20 cellular contexts compared by ENCODE assay signal in the genomic region with DNA sequence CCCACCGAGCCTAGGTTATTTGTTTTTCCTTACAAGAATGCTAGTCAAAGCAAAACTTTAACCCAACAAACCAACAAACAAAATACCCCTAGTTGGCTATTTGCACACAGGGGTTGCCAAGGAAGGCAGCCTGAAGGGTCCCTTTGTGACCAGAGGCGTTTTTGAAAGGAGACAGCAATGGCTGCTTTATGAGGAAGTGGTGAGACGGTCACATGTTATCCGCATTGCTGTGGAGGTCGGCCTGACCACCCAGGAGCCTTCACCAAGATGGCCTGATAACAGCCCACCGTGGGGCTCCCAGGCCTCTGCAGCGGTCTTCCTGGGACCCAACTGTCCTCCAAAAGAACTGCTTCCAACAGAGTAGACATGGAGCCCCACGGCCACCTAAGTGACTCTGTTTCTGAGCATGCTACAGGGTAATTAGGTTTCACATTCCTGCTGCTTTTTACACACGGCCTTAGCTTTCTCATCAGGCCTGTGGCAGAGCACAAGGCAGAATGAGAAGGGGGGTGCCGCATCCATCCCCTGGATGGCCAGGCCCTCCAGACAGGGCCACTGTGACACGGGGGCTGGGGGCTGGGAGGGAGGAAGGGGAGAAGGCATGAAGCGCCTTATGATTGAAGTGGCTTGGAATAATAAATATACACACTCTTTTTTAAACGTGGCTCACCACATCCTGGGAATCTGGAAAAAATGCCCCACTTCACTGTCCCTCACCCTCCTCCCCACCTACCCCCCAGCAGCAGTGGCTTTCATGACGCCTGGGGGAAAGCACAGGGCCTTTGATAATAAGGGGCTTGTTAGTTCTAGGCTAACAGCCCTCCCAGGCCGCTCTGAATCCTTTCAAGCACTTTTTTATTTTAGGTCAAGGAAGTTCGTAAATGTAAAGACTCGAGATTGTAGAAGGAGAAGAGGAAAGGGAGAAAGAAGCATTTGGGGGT.
DNase-seq lines count a peak whose midpoint lies in the region; ATAC-seq, FAIRE-seq and TF ChIP-seq lines count a peak whose summit lies in the region.
"Had no signal": no experiment of that assay in that cellular context is flagged by ENCODE, and none has a peak within 500 bp of the region (broad histone marks: within the 10 kb centered on the region; RNA-seq: fewer than 3 reads in every experiment).

No MANE protein-coding gene starts in this region.

- no peaks in the 10 kb centered on the region for H3K27me3 ChIP-seq in KMS-11 (ENCODE audit: insufficient read depth, low read depth)
- peaks cover 3% of the 10 kb centered on the region for H3K27me3 ChIP-seq in astrocyte (ENCODE audit: insufficient read depth, low read length)
- H3K27me3 ChIP-seq: cardiac muscle cell, pancreas had no signal

- H3K9ac ChIP-seq in KMS-11 (no peak overlapping the region), astrocyte (ENCODE audit: low read length) (no peak overlapping the region)

- H3K4me3 Mint-ChIP-seq in astrocyte (ENCODE audit: unreplicated experiment) = no peak overlapping the region
- no peak overlapping the region for H3K4me3 Mint-ChIP-seq in nephron
- no peak overlapping the region for H3K4me3 Mint-ChIP-seq in effector memory CD8-positive, alpha-beta T cell
- H3K4me3 Mint-ChIP-seq: activated T-helper 1 cell treated with anti-CD3 and anti-CD28 coated beads, Interleukin-12 subunit alpha, Interleukin-12 subunit beta, Interleukin-2, Interleukin-4 antibody, amounts not matched to agents 30 ng/mL and 10 ng/mL and 1 ng/mL, durations not matched to agents 14 hours and 24 hours and 36 hours; endodermal cell; memory B cell; naive thymus-derived CD8-positive, alpha-beta T cell; T-helper 2 cell treated with Interferon-gamma antibody and Interleukin-4, amounts not matched to agents 5 μg/mL and 100 μg/mL, for 36 hours; WTC11 had no signal

- FAIRE-seq in astrocyte (lab: Jason Lieb, UNC) = no peak
- FAIRE-seq in GM12892 (lab: Jason Lieb, UNC) = no peak
- FAIRE-seq: pancreas had no signal

- TF ChIP-seq CTCF in KMS-11 (conservative IDR thresholded peaks at IDR 0.05; ENCODE audit: low read depth, low read length) (no peak), astrocyte (IDR thresholded peaks at IDR 0.05; ENCODE audit: insufficient read depth, low read depth, low read length) (no peak), nephron (IDR thresholded peaks at IDR 0.05; ENCODE audit: unreplicated experiment in 3 of 3) (no peak)

- H3K27ac Mint-ChIP-seq in astrocyte (ENCODE audit: unreplicated experiment) = peak overlapping the region; percentile 51
- peak overlapping the region; percentile 60 to 77 (median 75) for H3K27ac Mint-ChIP-seq in nephron
- no peak overlapping the region for H3K27ac Mint-ChIP-seq in effector memory CD8-positive, alpha-beta T cell
- H3K27ac Mint-ChIP-seq: activated T-helper 1 cell treated with anti-CD3 and anti-CD28 coated beads, Interleukin-12 subunit alpha, Interleukin-12 subunit beta, Interleukin-2, Interleukin-4 antibody, amounts not matched to agents 30 ng/mL and 10 ng/mL and 1 ng/mL, durations not matched to agents 14 hours and 24 hours and 36 hours; endodermal cell; memory B cell; T-helper 2 cell treated with Interferon-gamma antibody and Interleukin-4, amounts not matched to agents 5 μg/mL and 100 μg/mL, for 36 hours; WTC11 had no signal

- DNase-seq in Daoy (ENCODE audit: low read depth) (peak; percentile 21), astrocyte (ENCODE audit: low read depth) (no peak), GM12892 (ENCODE audit: insufficient read length) (no peak)
- DNase-seq in effector memory CD8-positive, alpha-beta T cell = no peak
- DNase-seq: cortex of kidney had no signal

- H3K79me2 ChIP-seq in KMS-11 (ENCODE audit: insufficient read depth, low read depth) = no peaks in the 10 kb centered on the region
- no peaks in the 10 kb centered on the region for H3K79me2 ChIP-seq in astrocyte (ENCODE audit: insufficient read depth, low read length)

- H2AFZ ChIP-seq in KMS-11 (ENCODE audit: low read depth) (peak overlapping the region; percentile 19; the same call in 1 of the 2 replicates), astrocyte (ENCODE audit: low read depth, low read length) (peak overlapping the region; percentile 8)

- H3K27ac ChIP-seq in KMS-11 = no peak overlapping the region
- no peak overlapping the region for H3K27ac ChIP-seq in astrocyte (ENCODE audit: low read depth, low read length)
- H3K27ac ChIP-seq: C4-2B, cardiac muscle cell, pancreas had no signal

- H3K9me3 Mint-ChIP-seq in astrocyte (ENCODE audit: unreplicated experiment) = no peaks in the 10 kb centered on the region
- no peaks in the 10 kb centered on the region for H3K9me3 Mint-ChIP-seq in nephron
- H3K9me3 Mint-ChIP-seq in effector memory CD8-positive, alpha-beta T cell = no peaks in the 10 kb centered on the region
- H3K9me3 Mint-ChIP-seq: activated T-helper 1 cell treated with anti-CD3 and anti-CD28 coated beads, Interleukin-12 subunit alpha, Interleukin-12 subunit beta, Interleukin-2, Interleukin-4 antibody, amounts not matched to agents 30 ng/mL and 10 ng/mL and 1 ng/mL, durations not matched to agents 14 hours and 24 hours and 36 hours; endodermal cell; memory B cell; naive thymus-derived CD8-positive, alpha-beta T cell; T-helper 2 cell treated with Interferon-gamma antibody and Interleukin-4, amounts not matched to agents 5 μg/mL and 100 μg/mL, for 36 hours; WTC11 had no signal

- H4K20me1 ChIP-seq in KMS-11 (ENCODE audit: insufficient read depth) (no peaks in the 10 kb centered on the region; the same call in 1 of the 2 replicates), astrocyte (ENCODE audit: insufficient read depth, low read length) (no peaks in the 10 kb centered on the region)

- peaks cover 24% of the 10 kb centered on the region for H3K4me1 ChIP-seq in KMS-11 (ENCODE audit: low read depth, poor library complexity, severe bottlenecking)
- peaks cover 7% of the 10 kb centered on the region for H3K4me1 ChIP-seq in astrocyte (ENCODE audit: insufficient read depth, low read length)
- H3K4me1 ChIP-seq: pancreas had no signal

- H3K4me3 ChIP-seq in KMS-11 (IDR thresholded peaks at IDR 0.05; ENCODE audit: insufficient read depth, low read depth, low read length) (no peak overlapping the region), astrocyte (ENCODE audit: insufficient read depth, low read depth, low read length) (no peak overlapping the region)
- H3K4me3 ChIP-seq: cardiac muscle cell, HAP-1, pancreas had no signal

- H3K36me3 ChIP-seq in KMS-11 (ENCODE audit: insufficient read depth) (no peaks in the 10 kb centered on the region), astrocyte (ENCODE audit: insufficient read depth, low read length) (no peaks in the 10 kb centered on the region)
- H3K36me3 ChIP-seq: cardiac muscle cell, HAP-1, pancreas had no signal

- H3K27me3 Mint-ChIP-seq in astrocyte (ENCODE audit: low read depth, unreplicated experiment) (peaks cover 7% of the 10 kb centered on the region), nephron (ENCODE audit: low read depth) (peaks cover 38% of the 10 kb centered on the region)
- no peaks in the 10 kb centered on the region for H3K27me3 Mint-ChIP-seq in effector memory CD8-positive, alpha-beta T cell

- no peak for ATAC-seq in GM19328 (IDR thresholded peaks at IDR 0.05; ENCODE audit: unreplicated experiment)
- no peak for ATAC-seq in effector memory CD8-positive, alpha-beta T cell (replicated peaks)
- no peak for ATAC-seq in GM19023 (IDR thresholded peaks at IDR 0.05; ENCODE audit: unreplicated experiment)
- ATAC-seq: naive thymus-derived CD8-positive, alpha-beta T cell; stimulated activated naive CD8-positive, alpha-beta T cell treated with anti-CD3 and anti-CD28 coated beads, Interleukin-15, Interleukin-2, amounts not matched to agents 100 U/mL and 50 U/mL, for 24 hours had no signal

- no peak for TF ChIP-seq POLR2A in GM12892 (IDR thresholded peaks at IDR 0.05; ENCODE audit: low read depth, low read length)

- H3K36me3 Mint-ChIP-seq in astrocyte (ENCODE audit: low read depth, unreplicated experiment) (no peaks in the 10 kb centered on the region), nephron (ENCODE audit: low read depth) (peaks cover 3% of the 10 kb centered on the region)
- no peaks in the 10 kb centered on the region for H3K36me3 Mint-ChIP-seq in effector memory CD8-positive, alpha-beta T cell (ENCODE audit: insufficient read depth)
- H3K36me3 Mint-ChIP-seq: naive thymus-derived CD8-positive, alpha-beta T cell; WTC11 had no signal

- H3K4me2 ChIP-seq in KMS-11 = no peak overlapping the region
- H3K4me2 ChIP-seq in astrocyte (ENCODE audit: low read length) = no peak overlapping the region

- peaks cover 5% of the 10 kb centered on the region for H3K4me1 Mint-ChIP-seq in astrocyte (ENCODE audit: low read depth, unreplicated experiment)
- H3K4me1 Mint-ChIP-seq in nephron = peaks cover 5% of the 10 kb centered on the region
- H3K4me1 Mint-ChIP-seq in effector memory CD8-positive, alpha-beta T cell (ENCODE audit: low read depth in 2 of 2) = peaks cover 0 to 3% of the 10 kb centered on the region in 2 donors
- H3K4me1 Mint-ChIP-seq: memory B cell; naive thymus-derived CD8-positive, alpha-beta T cell had no signal

- H3K9me3 ChIP-seq in astrocyte (ENCODE audit: insufficient read depth, low read depth, low read length) = no peaks in the 10 kb centered on the region
- H3K9me3 ChIP-seq: HAP-1, pancreas had no signal

Comparison
In these comparisons a context has a peak if more than half of its experiments do, and no peak if none do; other contexts are left out.
1. H3K27ac Mint-ChIP-seq: peak in astrocyte (single experiment) and nephron (3 of 3); none in effector memory CD8-positive, alpha-beta T cell (0 of 2).